2 cellular contexts compared by ENCODE assay signal in genomic region chr22:43969021-43969878, GRCh38.
A peak's percentile ranks its signal among the peaks of the same experiment; 100 is the strongest.
TF ChIP-seq lines count a peak whose summit lies in the region.

No MANE protein-coding gene starts in this region.

TF ChIP-seq in HEK293, 187 proteins besides CTCF, POLR2A, EP300 and RAD21:
- no peak for TF ChIP-seq ZNF677 (tag by site-specific recombination; IDR thresholded peaks at IDR 0.05)
- 0 out of 2 replicates have a peak, but pooled peaks have one; percentile 30 for TF ChIP-seq ZNF121 (tag by site-specific recombination; IDR thresholded peaks at IDR 0.05)

TF ChIP-seq in K562, 482 proteins besides CTCF, POLR2A, EP300 and RAD21 (continues in another document):
- no peak for TF ChIP-seq MYBL2 (IDR thresholded peaks at IDR 0.05; ENCODE audit: low read depth)
- no peak for TF ChIP-seq MYBL2 (CRISPR knock-in tag; IDR thresholded peaks at IDR 0.05; ENCODE audit: borderline replicate concordance)
- TF ChIP-seq TFAM (CRISPR knock-in tag; conservative IDR thresholded peaks at IDR 0.05): no peak
- TF ChIP-seq NR2C1 (IDR thresholded peaks at IDR 0.05): no peak
- TF ChIP-seq NR2C1 (tag; IDR thresholded peaks at IDR 0.05): no peak
- TF ChIP-seq ZNF184 (CRISPR knock-in tag; IDR thresholded peaks at IDR 0.05): peak; percentile 97
- no peak for TF ChIP-seq EZH2 (IDR thresholded peaks at IDR 0.05; ENCODE audit: borderline replicate concordance, low read depth, low read length)
- no peak for TF ChIP-seq SPI1 (IDR thresholded peaks at IDR 0.05; ENCODE audit: borderline replicate concordance, low read depth, low read length)
- no peak for TF ChIP-seq ZNF609 (CRISPR knock-in tag; IDR thresholded peaks at IDR 0.05; ENCODE audit: borderline replicate concordance)
- TF ChIP-seq ZNF668 (CRISPR knock-in tag; IDR thresholded peaks at IDR 0.05): no peak
- no peak for TF ChIP-seq MXI1 (IDR thresholded peaks at IDR 0.05; ENCODE audit: low read depth, low read length)
- TF ChIP-seq RBM22 (IDR thresholded peaks at IDR 0.05; ENCODE audit: low read depth, low read length, poor library complexity, severe bottlenecking): no peak
- TF ChIP-seq FOXM1 (IDR thresholded peaks at IDR 0.05; ENCODE audit: low read depth): peak; percentile 83
- TF ChIP-seq FOXM1 (CRISPR knock-in tag; IDR thresholded peaks at IDR 0.05; ENCODE audit: low read depth): no peak
- TF ChIP-seq ZNF407 (IDR thresholded peaks at IDR 0.05; ENCODE audit: low read depth): no peak
- TF ChIP-seq ZC3H11A (IDR thresholded peaks at IDR 0.05; ENCODE audit: low read depth, low read length): no peak
- TF ChIP-seq PYGO2 (tag; IDR thresholded peaks at IDR 0.05): no peak
- TF ChIP-seq CBX5 (IDR thresholded peaks at IDR 0.05; ENCODE audit: borderline replicate concordance, low read depth): no peak
- no peak for TF ChIP-seq LARP7 (IDR thresholded peaks at IDR 0.05)
- TF ChIP-seq FOS (IDR thresholded peaks at IDR 0.05; ENCODE audit: extremely low read depth, insufficient read length): no peak
- TF ChIP-seq TGIF2 (CRISPR knock-in tag; IDR thresholded peaks at IDR 0.05): no peak
- no peak for TF ChIP-seq BRF1 (IDR thresholded peaks at IDR 0.05; ENCODE audit: borderline replicate concordance, extremely low read depth, insufficient read length)
- no peak for TF ChIP-seq SNIP1 (IDR thresholded peaks at IDR 0.05; ENCODE audit: low read depth)
- TF ChIP-seq RERE (CRISPR knock-in tag; IDR thresholded peaks at IDR 0.05; ENCODE audit: borderline replicate concordance): no peak
- TF ChIP-seq HDAC3 (IDR thresholded peaks at IDR 0.05; ENCODE audit: borderline replicate concordance, partially characterized antibody): peak; percentile 39
- no peak for TF ChIP-seq ZNF445 (CRISPR knock-in tag; IDR thresholded peaks at IDR 0.05; ENCODE audit: low read depth)
- TF ChIP-seq FOXK2 (conservative IDR thresholded peaks at IDR 0.05 in 1 of 2, IDR thresholded peaks at IDR 0.05 in 1 of 2; ENCODE audit: low read depth in 2 of 2): no peak; a peak in 1 of 4 replicates
- TF ChIP-seq, protein P1, sequence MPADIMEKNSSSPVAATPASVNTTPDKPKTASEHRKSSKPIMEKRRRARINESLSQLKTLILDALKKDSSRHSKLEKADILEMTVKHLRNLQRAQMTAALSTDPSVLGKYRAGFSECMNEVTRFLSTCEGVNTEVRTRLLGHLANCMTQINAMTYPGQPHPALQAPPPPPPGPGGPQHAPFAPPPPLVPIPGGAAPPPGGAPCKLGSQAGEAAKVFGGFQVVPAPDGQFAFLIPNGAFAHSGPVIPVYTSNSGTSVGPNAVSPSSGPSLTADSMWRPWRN (IDR thresholded peaks at IDR 0.05; ENCODE audit: low read depth): no peak
- peak; percentile 78 for TF ChIP-seq MTA1 (IDR thresholded peaks at IDR 0.05; ENCODE audit: borderline replicate concordance)
- TF ChIP-seq ZNF197 (CRISPR knock-in tag; IDR thresholded peaks at IDR 0.05; ENCODE audit: low read depth): 0 out of 2 replicates have a peak, but pooled peaks have one; percentile 10
- no peak for TF ChIP-seq XRCC4 (IDR thresholded peaks at IDR 0.05; ENCODE audit: extremely low read depth, insufficient read depth, insufficient read length)
- TF ChIP-seq, protein P2, sequence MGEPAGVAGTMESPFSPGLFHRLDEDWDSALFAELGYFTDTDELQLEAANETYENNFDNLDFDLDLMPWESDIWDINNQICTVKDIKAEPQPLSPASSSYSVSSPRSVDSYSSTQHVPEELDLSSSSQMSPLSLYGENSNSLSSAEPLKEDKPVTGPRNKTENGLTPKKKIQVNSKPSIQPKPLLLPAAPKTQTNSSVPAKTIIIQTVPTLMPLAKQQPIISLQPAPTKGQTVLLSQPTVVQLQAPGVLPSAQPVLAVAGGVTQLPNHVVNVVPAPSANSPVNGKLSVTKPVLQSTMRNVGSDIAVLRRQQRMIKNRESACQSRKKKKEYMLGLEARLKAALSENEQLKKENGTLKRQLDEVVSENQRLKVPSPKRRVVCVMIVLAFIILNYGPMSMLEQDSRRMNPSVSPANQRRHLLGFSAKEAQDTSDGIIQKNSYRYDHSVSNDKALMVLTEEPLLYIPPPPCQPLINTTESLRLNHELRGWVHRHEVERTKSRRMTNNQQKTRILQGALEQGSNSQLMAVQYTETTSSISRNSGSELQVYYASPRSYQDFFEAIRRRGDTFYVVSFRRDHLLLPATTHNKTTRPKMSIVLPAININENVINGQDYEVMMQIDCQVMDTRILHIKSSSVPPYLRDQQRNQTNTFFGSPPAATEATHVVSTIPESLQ (CRISPR knock-in tag; IDR thresholded peaks at IDR 0.05): no peak
- TF ChIP-seq ETV6 (IDR thresholded peaks at IDR 0.05; ENCODE audit: borderline replicate concordance in 1 of 2, low read depth in 2 of 2, low read length in 1 of 2): no peak
- no peak for TF ChIP-seq ETV6 (CRISPR knock-in tag; IDR thresholded peaks at IDR 0.05; ENCODE audit: borderline replicate concordance)
- no peak for TF ChIP-seq ELK1 (CRISPR knock-in tag; IDR thresholded peaks at IDR 0.05)
